In the genomic region with DNA sequence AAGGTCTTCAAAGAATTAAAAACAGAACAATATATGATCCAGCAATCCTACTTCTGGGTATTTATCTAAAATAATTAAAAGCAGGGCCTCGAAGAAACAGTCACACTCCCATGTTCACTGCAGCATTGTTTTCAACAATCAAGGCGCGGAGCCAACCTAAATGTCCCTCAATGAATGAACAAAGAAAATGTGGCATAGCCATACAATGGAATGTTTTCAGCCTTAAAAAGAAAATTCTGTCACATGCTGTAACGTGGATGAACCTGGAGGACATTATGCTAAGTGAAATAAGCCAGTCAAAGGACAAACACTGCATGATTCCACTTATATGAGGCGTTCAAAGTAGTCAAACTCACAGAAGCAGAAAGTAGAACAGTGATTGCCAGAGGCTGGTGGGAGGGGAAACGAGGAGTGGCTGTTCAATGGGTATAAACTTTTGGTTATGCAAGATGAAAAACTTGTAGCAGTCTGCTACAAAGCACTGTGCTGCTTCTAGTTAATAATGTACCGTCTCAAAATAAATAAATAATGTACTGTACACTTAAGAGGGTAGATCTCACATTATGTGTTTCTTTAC, we compare ENCODE assay signal across 19 cellular contexts. TPM values are rescaled to one million over a fixed set of nuclear protein-coding genes. Genes with fewer than 3 reads are reported as not detected.
DNase-seq lines count a peak whose midpoint lies in the region; ATAC-seq and TF ChIP-seq lines count a peak whose summit lies in the region.
"Had no signal": no experiment of that assay in that cellular context is flagged by ENCODE, and none has a peak within 500 bp of the region (broad histone marks: within the 10 kb centered on the region; RNA-seq: fewer than 3 reads in every experiment).

No MANE protein-coding gene starts in this region.

- H3K9me3 ChIP-seq in Peyer's patch = no peaks in the 10 kb centered on the region
- H3K9me3 ChIP-seq: stomach had no signal

- no peak overlapping the region for H3K4me3 ChIP-seq in Peyer's patch
- H3K4me3 ChIP-seq: coronary artery, stomach had no signal

- TF ChIP-seq POLR2A in Peyer's patch (IDR thresholded peaks at IDR 0.05) = no peak

- no peaks in the 10 kb centered on the region for H3K27me3 ChIP-seq in Peyer's patch
- H3K27me3 ChIP-seq: stomach had no signal

- peaks cover 0 to 67% (median 0%) of the 10 kb centered on the region in 3 donors for H3K36me3 ChIP-seq in Peyer's patch

- no peaks in the 10 kb centered on the region for H3K4me1 ChIP-seq in Peyer's patch

- no peak for ATAC-seq in HG02623 (IDR thresholded peaks at IDR 0.05; ENCODE audit: unreplicated experiment)

- peak overlapping the region; percentile 91 for H3K27ac ChIP-seq in angular gyrus (ENCODE audit: low read depth, low read length)
- H3K27ac ChIP-seq in Peyer's patch = no peak overlapping the region
- H3K27ac ChIP-seq: C4-2B had no signal

- peak; percentile 75 for DNase-seq in Ammon's horn (ENCODE audit: low spot score)
- DNase-seq in globus pallidus (ENCODE audit: low spot score) = peak; percentile 89
- DNase-seq in pons (ENCODE audit: low spot score) = peak; percentile 96
- DNase-seq in NCI-H2171 (lab: John Stamatoyannopoulos, UW) = no peak
- DNase-seq in amniotic stem cell (lab: John Stamatoyannopoulos, UW) = no peak
- no peak for DNase-seq in Peyer's patch
- DNase-seq: activated CD4-positive, alpha-beta T cell treated with anti-CD3 and anti-CD28 coated beads for 1 hour; activated naive CD8-positive, alpha-beta T cell treated with anti-CD3 and anti-CD28 coated beads for 36 hours; activated T-cell treated with anti-CD3 and anti-CD28 coated beads, Interleukin-2, amount 50 U/mL, for 48 hours; kidney; NCI-H1105 treated with DMSO at 0.1 percent for 48 hours; NCI-H2107; NCI-H524; stimulated activated CD4-positive, alpha-beta T cell treated with anti-CD3 and anti-CD28 coated beads, Interleukin-4, amount 100 ng/mL, for 24 hours; stomach had no signal

- no peak for TF ChIP-seq CTCF in Peyer's patch (IDR thresholded peaks at IDR 0.05)

RNA-seq across cellular contexts. Expression of a gene that starts 41.2 kb away (rescaled TPM):
- total RNA-seq in Peyer's patch = 100 to 1,000 TPM; 119 to 164 (median 145) TPM

Comparison
In these comparisons a context has a peak if more than half of its experiments do, and no peak if none do; other contexts are left out.
1. DNase-seq: peak in Ammon's horn (single experiment), globus pallidus (single experiment) and pons (single experiment); none in NCI-H2171 (single experiment), amniotic stem cell (single experiment) and Peyer's patch (0 of 3).